In genomic region chr3:31235062-31235704, GRCh38 we compare ENCODE assay signal across 22 cellular contexts.
DNase-seq lines count a peak whose midpoint lies in the region; ATAC-seq, FAIRE-seq and TF ChIP-seq lines count a peak whose summit lies in the region.
"Had no signal": no experiment of that assay in that cellular context is flagged by ENCODE, and none has a peak within 500 bp of the region (broad histone marks: within the 10 kb centered on the region; RNA-seq: fewer than 3 reads in every experiment).

No MANE protein-coding gene starts in this region.

- no peak for ATAC-seq in GM21528 (IDR thresholded peaks at IDR 0.05; ENCODE audit: low FRiP score, unreplicated experiment)
- ATAC-seq: natural killer cell had no signal

- TF ChIP-seq EP300 in stomach (IDR thresholded peaks at IDR 0.05) = no peak

- intact Hi-C loops in stomach (cut with DNase I; ENCODE audit: low total_unique reads) = no loop called here

- H3K4me1 ChIP-seq in osteoblast (ENCODE audit: insufficient read depth, low read length) = no peaks in the 10 kb centered on the region
- no peaks in the 10 kb centered on the region for H3K4me1 ChIP-seq in stomach
- H3K4me1 ChIP-seq: parathyroid adenoma, right lobe of liver had no signal

- DNase-seq in GM12891 (ENCODE audit: insufficient read length, low spot score) (no peak), NCI-H446 treated with DMSO at 0.1 percent for 48 hours (lab: John Stamatoyannopoulos, UW) (peak; percentile 30), osteoblast (ENCODE audit: insufficient read length, low spot score, missing footprints) (peak; percentile 76), mucosa of gallbladder (ENCODE audit: low spot score) (no peak), stomach (no peak)
- DNase-seq: activated CD4-positive, alpha-beta T cell treated with anti-CD3 and anti-CD28 coated beads, Interleukin-2, amount 50 U/mL, for 4 hours; activated CD4-positive, CD25-positive, alpha-beta regulatory T cell; effector CD4-positive, alpha-beta T cell; foreskin melanocyte; mesendoderm; natural killer cell; NCI-H1092 treated with DMSO at 0.1 percent for 48 hours; NCI-H2081 treated with DMSO at 0.1 percent for 48 hours; NCI-H510A treated with DMSO at 0.1 percent for 48 hours; right lobe of liver; SW 1271; trophoblast cell had no signal

- peaks cover 36% of the 10 kb centered on the region for H3K27me3 ChIP-seq in osteoblast (ENCODE audit: insufficient read depth, low read length)
- no peaks in the 10 kb centered on the region for H3K27me3 ChIP-seq in stomach
- H3K27me3 ChIP-seq: right lobe of liver had no signal

- no peak overlapping the region for H3K4me3 ChIP-seq in osteoblast (ENCODE audit: insufficient read depth, low read length)
- no peak overlapping the region for H3K4me3 ChIP-seq in stomach
- H3K4me3 ChIP-seq: right lobe of liver had no signal

- FAIRE-seq in GM12891 (lab: Jason Lieb, UNC) = peak; percentile 41
- FAIRE-seq: G401.6, GM18507 had no signal

- TF ChIP-seq POLR2A in GM12891 (IDR thresholded peaks at IDR 0.05; ENCODE audit: low read depth, low read length) = no peak
- no peak for TF ChIP-seq POLR2A in stomach (IDR thresholded peaks at IDR 0.05)

- no peak for TF ChIP-seq CTCF in VCaP (conservative IDR thresholded peaks at IDR 0.05)
- no peak for TF ChIP-seq CTCF in osteoblast (IDR thresholded peaks at IDR 0.05; ENCODE audit: extremely low read depth, low read depth, low read length)
- TF ChIP-seq CTCF in stomach (IDR thresholded peaks at IDR 0.05) = no peak

- no peaks in the 10 kb centered on the region for H3K79me2 ChIP-seq in osteoblast (ENCODE audit: insufficient read depth, low read length)
- H3K79me2 ChIP-seq: parathyroid adenoma had no signal

- no peaks in the 10 kb centered on the region for H3K36me3 ChIP-seq in osteoblast (ENCODE audit: insufficient read depth, low read length)
- H3K36me3 ChIP-seq in stomach = no peaks in the 10 kb centered on the region
- H3K36me3 ChIP-seq: right lobe of liver had no signal

- H3K4me2 ChIP-seq in osteoblast (ENCODE audit: insufficient read depth, low read length) = no peak overlapping the region

- H3K27ac ChIP-seq in VCaP (0 out of 2 replicates have a peak overlapping the region, but pooled peaks have one; percentile 11), osteoblast (ENCODE audit: low read depth, low read length) (no peak overlapping the region), stomach (no peak overlapping the region)
- H3K27ac ChIP-seq: parathyroid adenoma, right lobe of liver had no signal

- H2AFZ ChIP-seq in osteoblast (ENCODE audit: low read length) = no peak overlapping the region
- H2AFZ ChIP-seq: parathyroid adenoma had no signal

- H3K9me3 ChIP-seq in osteoblast (ENCODE audit: low read depth, low read length) (no peaks in the 10 kb centered on the region), stomach (no peaks in the 10 kb centered on the region)
- H3K9me3 ChIP-seq: right lobe of liver had no signal

- 76 to 86% (median 84%) methylated on average over 3 of the region's 3 CpGs for WGBS in stomach, 5 donors

- H4K20me1 ChIP-seq in osteoblast (ENCODE audit: insufficient read depth, low read length) = no peaks in the 10 kb centered on the region

TF ChIP-seq in GM12891, 5 proteins besides CTCF, POLR2A, EP300 and RAD21:
- TF ChIP-seq PAX5 (IDR thresholded peaks at IDR 0.05; ENCODE audit: insufficient read depth, low read length, severe bottlenecking) (no peak), TAF1 (IDR thresholded peaks at IDR 0.05; ENCODE audit: low read depth, low read length) (no peak), POU2F2 (IDR thresholded peaks at IDR 0.05; ENCODE audit: low read depth, low read length) (no peak), SPI1 (IDR thresholded peaks at IDR 0.05; ENCODE audit: low read depth, low read length) (no peak), POLR2AphosphoS5 (IDR thresholded peaks at IDR 0.05; ENCODE audit: low read depth, low read length) (no peak)
TF ChIP-seq in GM12891: peak in this region for 0.

Comparison
In these comparisons a context has a peak if more than half of its experiments do, and no peak if none do; other contexts are left out.
1. DNase-seq: peak in NCI-H446 treated with DMSO at 0.1 percent for 48 hours (single experiment) and osteoblast (single experiment); none in GM12891 (single experiment), mucosa of gallbladder (single experiment) and stomach (single experiment).